ENCODE assay signal across 1 cellular context in genomic region chr2:188721231-188721630, GRCh38.
TF ChIP-seq lines count a peak whose summit lies in the region.

No MANE protein-coding gene starts in this region.

TF ChIP-seq in HepG2, 621 proteins besides CTCF, POLR2A, EP300 and RAD21 (continued from another document):
- TF ChIP-seq USF2 (IDR thresholded peaks at IDR 0.05; ENCODE audit: low read depth, low read length), result no peak
- no peak for TF ChIP-seq USF2 (CRISPR knock-in tag; IDR thresholded peaks at IDR 0.05; ENCODE audit: borderline replicate concordance)
- TF ChIP-seq ZNF33B (CRISPR knock-in tag; IDR thresholded peaks at IDR 0.05), result no peak
- TF ChIP-seq TBX2 (CRISPR knock-in tag; IDR thresholded peaks at IDR 0.05; ENCODE audit: borderline replicate concordance), result no peak
- no peak for TF ChIP-seq TBP (CRISPR knock-in tag; IDR thresholded peaks at IDR 0.05)
- TF ChIP-seq DMTF1 (CRISPR knock-in tag; IDR thresholded peaks at IDR 0.05), result no peak
- no peak for TF ChIP-seq ATAD3A (CRISPR knock-in tag; IDR thresholded peaks at IDR 0.05)
- no peak for TF ChIP-seq TERF1 (CRISPR knock-in tag; IDR thresholded peaks at IDR 0.05)
- TF ChIP-seq NR2F2 (IDR thresholded peaks at IDR 0.05; ENCODE audit: borderline replicate concordance, low read depth), result no peak
TF ChIP-seq in HepG2: peak in this region for 0.
